ENCODE assay signal across 23 cellular contexts in the genomic region with DNA sequence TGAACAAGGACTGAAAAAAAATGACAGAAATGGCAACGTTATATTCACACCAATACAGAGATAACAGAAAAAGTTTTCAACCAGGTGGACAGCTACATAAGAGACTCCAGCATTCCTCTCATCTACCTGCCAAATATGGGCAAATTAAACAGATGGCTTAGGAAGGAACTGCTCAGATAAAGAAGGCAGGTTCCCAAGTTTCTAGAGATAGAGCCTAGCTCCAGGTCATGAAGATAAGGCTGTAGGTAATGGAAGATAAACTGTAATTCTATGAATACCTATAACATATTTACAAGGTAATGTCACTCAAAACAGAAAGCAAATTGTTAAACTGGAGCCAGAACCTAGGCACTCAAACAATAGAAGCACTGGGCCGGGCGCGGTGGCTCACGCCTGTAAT. TPM values are rescaled to one million over a fixed set of nuclear protein-coding genes. Genes with fewer than 3 reads are reported as not detected.
A peak's percentile ranks its signal among the peaks of the same experiment; 100 is the strongest.
DNase-seq lines count a peak whose midpoint lies in the region; ATAC-seq, FAIRE-seq and TF ChIP-seq lines count a peak whose summit lies in the region.
"Had no signal": no experiment of that assay in that cellular context is flagged by ENCODE, and none has a peak within 500 bp of the region (broad histone marks: within the 10 kb centered on the region; RNA-seq: fewer than 3 reads in every experiment).

No MANE protein-coding gene starts in this region.

- no peak for ATAC-seq in activated CD8-positive, alpha-beta memory T cell treated with anti-CD3 and anti-CD28 coated beads, Interleukin-2, amount 10 ng/mL, durations not matched to agents 7 days and 5 days
- no peak for ATAC-seq in GM18861 (IDR thresholded peaks at IDR 0.05; ENCODE audit: unreplicated experiment)
- ATAC-seq: GM12878, T-cell had no signal

- intact Hi-C loops in ascending aorta (cut with DNase I), result no loop called here

- H3K9me3 Mint-ChIP-seq in activated CD8-positive, alpha-beta memory T cell treated with anti-CD3 and anti-CD28 coated beads, Interleukin-2, amount 10 ng/mL, durations not matched to agents 7 days and 5 days (ENCODE audit: low read depth), result no peaks in the 10 kb centered on the region
- H3K9me3 Mint-ChIP-seq: T-cell had no signal

- no peak overlapping the region for H3K4me2 ChIP-seq in osteoblast (ENCODE audit: insufficient read depth, low read length)

- H3K79me2 ChIP-seq in osteoblast (ENCODE audit: insufficient read depth, low read length), result peaks cover 6% of the 10 kb centered on the region

- H3K4me1 Mint-ChIP-seq in activated CD8-positive, alpha-beta memory T cell treated with anti-CD3 and anti-CD28 coated beads, Interleukin-2, amount 10 ng/mL, durations not matched to agents 7 days and 5 days, result peaks cover 14% of the 10 kb centered on the region

- H3K36me3 ChIP-seq in ascending aorta (peaks cover 21 to 58% of the 10 kb centered on the region in 2 donors), osteoblast (ENCODE audit: insufficient read depth, low read length) (peaks cover 39% of the 10 kb centered on the region)

- H3K4me1 ChIP-seq in ascending aorta, result peaks cover 13 to 29% of the 10 kb centered on the region in 2 donors
- peaks cover 42% of the 10 kb centered on the region for H3K4me1 ChIP-seq in osteoblast (ENCODE audit: insufficient read depth, low read length)

- no peak overlapping the region for H3K4me3 Mint-ChIP-seq in activated CD8-positive, alpha-beta memory T cell treated with anti-CD3 and anti-CD28 coated beads, Interleukin-2, amount 10 ng/mL, durations not matched to agents 7 days and 5 days
- H3K4me3 Mint-ChIP-seq: T-cell had no signal

- peak; percentile 9 for FAIRE-seq in GM18507 (lab: Jason Lieb, UNC)
- FAIRE-seq: frontal cortex, GM12878 had no signal

- H3K4me3 ChIP-seq in ascending aorta, result no peak overlapping the region
- H3K4me3 ChIP-seq in osteoblast (ENCODE audit: insufficient read depth, low read length), result no peak overlapping the region
- H3K4me3 ChIP-seq: GM12878, skin epidermis had no signal

- peaks cover 64% of the 10 kb centered on the region for H3K36me3 Mint-ChIP-seq in activated CD8-positive, alpha-beta memory T cell treated with anti-CD3 and anti-CD28 coated beads, Interleukin-2, amount 10 ng/mL, durations not matched to agents 7 days and 5 days

- TF ChIP-seq CTCF in ascending aorta (IDR thresholded peaks at IDR 0.05) (no peak), osteoblast (IDR thresholded peaks at IDR 0.05; ENCODE audit: extremely low read depth, low read depth, low read length) (no peak)

- CTCF ChIA-PET in activated CD8-positive, alpha-beta memory T cell treated with anti-CD3 and anti-CD28 coated beads, Interleukin-2, amount 10 ng/mL, durations not matched to agents 7 days and 5 days (lab: Charles Lee), result interaction anchor here (1.0 kb wide), 1 partner anchor 14 kb away, joined by 3 read pairs; no protein-coding TSS in a partner anchor

- no peaks in the 10 kb centered on the region for H3K27me3 Mint-ChIP-seq in activated CD8-positive, alpha-beta memory T cell treated with anti-CD3 and anti-CD28 coated beads, Interleukin-2, amount 10 ng/mL, durations not matched to agents 7 days and 5 days
- H3K27me3 Mint-ChIP-seq: T-cell had no signal

- H3K27me3 ChIP-seq in ascending aorta, result no peaks in the 10 kb centered on the region
- H3K27me3 ChIP-seq in osteoblast (ENCODE audit: insufficient read depth, low read length), result no peaks in the 10 kb centered on the region

- no peak for DNase-seq in activated CD8-positive, alpha-beta memory T cell treated with anti-CD3 and anti-CD28 coated beads, Interleukin-2, amount 10 ng/mL, durations not matched to agents 7 days and 5 days
- no peak for DNase-seq in activated CD8-positive, alpha-beta memory T cell treated with anti-CD3 and anti-CD28 coated beads for 24 hours
- DNase-seq in GM18507 (ENCODE audit: extremely low spot score, insufficient read length, low read depth), result no peak
- no peak for DNase-seq in ascending aorta (ENCODE audit: low spot score in 2 of 2)
- no peak for DNase-seq in osteoblast (ENCODE audit: insufficient read length, low spot score, missing footprints)
- DNase-seq in AG08396 (ENCODE audit: low spot score), result no peak
- DNase-seq in NCI-H526 treated with DMSO at 0.1 percent for 48 hours (lab: John Stamatoyannopoulos, UW), result no peak
- DNase-seq: activated effector memory CD4-positive, alpha-beta T cell treated with anti-CD3 and anti-CD28 coated beads, Interleukin-2, amount 50 U/mL, for 16 hours; cortex of kidney; DMS 273 treated with DMSO at 0.1 percent for 48 hours; GF-D8; HCEC 1CT; NCI-H1092; NCI-H2081; NCI-H510A treated with DMSO at 0.1 percent for 48 hours; SHP77; stimulated activated CD4-positive, alpha-beta T cell treated with anti-CD3 and anti-CD28 coated beads, Interleukin-4, amount 100 ng/mL, for 1 hour; T-cell had no signal

- no peaks in the 10 kb centered on the region for H4K20me1 ChIP-seq in osteoblast (ENCODE audit: insufficient read depth, low read length)

- H3K27ac ChIP-seq in ascending aorta (peak overlapping the region; percentile 77 to 78), osteoblast (ENCODE audit: low read depth, low read length) (peak overlapping the region; percentile 97)
- H3K27ac ChIP-seq: epithelial cell of prostate, skin epidermis had no signal

- H2AFZ ChIP-seq in osteoblast (ENCODE audit: low read length), result no peak overlapping the region

- H3K27ac Mint-ChIP-seq in activated CD8-positive, alpha-beta memory T cell treated with anti-CD3 and anti-CD28 coated beads, Interleukin-2, amount 10 ng/mL, durations not matched to agents 7 days and 5 days, result peak overlapping the region; percentile 18

- H3K9me3 ChIP-seq in ascending aorta, result no peaks in the 10 kb centered on the region
- H3K9me3 ChIP-seq in osteoblast (ENCODE audit: low read depth, low read length), result no peaks in the 10 kb centered on the region

RNA-seq across cellular contexts. Expression of a gene that starts 42.5 kb away (rescaled TPM):
- total RNA-seq in activated CD8-positive, alpha-beta memory T cell treated with anti-CD3 and anti-CD28 coated beads, Interleukin-2, amount 10 ng/mL, durations not matched to agents 7 days and 5 days, result 10 to 100 TPM; 90.6 to 92.3 TPM
- 44.9 TPM for total RNA-seq in ascending aorta
- 43.4 and 45.4 TPM in 2 replicates for total RNA-seq in osteoblast

RNA-seq across cellular contexts. Expression of a gene that starts 45.6 kb away (rescaled TPM):
- total RNA-seq in activated CD8-positive, alpha-beta memory T cell treated with anti-CD3 and anti-CD28 coated beads, Interleukin-2, amount 10 ng/mL, durations not matched to agents 7 days and 5 days, result 10 to 100 TPM; 68.6 to 78.2 TPM
- total RNA-seq in ascending aorta (199 TPM), osteoblast (94.1 and 113 TPM in 2 replicates)

RNA-seq across cellular contexts. Expression of a gene that starts 53.6 kb away (rescaled TPM):
- total RNA-seq in activated CD8-positive, alpha-beta memory T cell treated with anti-CD3 and anti-CD28 coated beads, Interleukin-2, amount 10 ng/mL, durations not matched to agents 7 days and 5 days, result 10 to 100 TPM; 38.4 to 40.1 TPM
- total RNA-seq in ascending aorta (4.2 TPM), osteoblast (7.7 and 8.7 TPM in 2 replicates)
